Comparison of ENCODE assay signal across 8 cellular contexts in genomic region chr16:27515874-27516353, GRCh38. TPM values are rescaled to one million over a fixed set of nuclear protein-coding genes. Genes with fewer than 3 reads are reported as not detected.
DNase-seq lines count a peak whose midpoint lies in the region; ATAC-seq lines count a peak whose summit lies in the region.

No MANE protein-coding gene starts in this region.

- ATAC-seq in sciatic nerve, result peak; percentile 66
- ATAC-seq in GM19324 (IDR thresholded peaks at IDR 0.05; ENCODE audit: low FRiP score, unreplicated experiment), result no peak

- intact Hi-C loops in sciatic nerve (cut with DNase I), result no loop called here

- DNase-seq in DMS53 (lab: John Stamatoyannopoulos, UW) (peak; percentile 31), DMS53 treated with DMSO at 0.1 percent for 48 hours (lab: John Stamatoyannopoulos, UW; ENCODE audit: unreplicated experiment) (no peak), HK-2 (ENCODE audit: unreplicated experiment) (peak; percentile 25), globus pallidus (ENCODE audit: low spot score) (peak; percentile 36), sciatic nerve (ENCODE audit: low spot score) (no peak), NCI-H128 (lab: John Stamatoyannopoulos, UW; ENCODE audit: unreplicated experiment) (no peak)
- DNase-seq in activated CD4-positive, alpha-beta T cell treated with anti-CD3 and anti-CD28 coated beads, Interleukin-2, amount 50 U/mL, for 48 hours, result peak; percentile 37 to 39

RNA-seq across cellular contexts. Expression of gene GTF3C1, which starts 33.8 kb away (rescaled TPM):
- 54.0 TPM for total RNA-seq in sciatic nerve

RNA-seq across cellular contexts. Expression of gene KATNIP, which starts 34.0 kb away (rescaled TPM):
- total RNA-seq in sciatic nerve, result 30.2 TPM

Comparison
In these comparisons a context has a peak if more than half of its experiments do, and no peak if none do; other contexts are left out.
1. DNase-seq: peak in DMS53 (single experiment), HK-2 (single experiment), activated CD4-positive, alpha-beta T cell treated with anti-CD3 and anti-CD28 coated beads, Interleukin-2, amount 50 U/mL, for 48 hours (2 of 2) and globus pallidus (single experiment); none in DMS53 treated with DMSO at 0.1 percent for 48 hours (single experiment), sciatic nerve (single experiment) and NCI-H128 (single experiment).